In genomic region chr17:7881655-7882054, GRCh38 we compare ENCODE assay signal across 10 cellular contexts. TPM values are rescaled to one million over a fixed set of nuclear protein-coding genes. Genes with fewer than 3 reads are reported as not detected.
DNase-seq lines count a peak whose midpoint lies in the region; ATAC-seq, FAIRE-seq and TF ChIP-seq lines count a peak whose summit lies in the region.
"Had no signal": no experiment of that assay in that cellular context is flagged by ENCODE, and none has a peak within 500 bp of the region (broad histone marks: within the 10 kb centered on the region; RNA-seq: fewer than 3 reads in every experiment).

No MANE protein-coding gene starts in this region.

- 50 to 81% (median 65%) methylated on average over 3 of the region's 3 CpGs for WGBS in small intestine, 3 donors

- H3K36me3 ChIP-seq in small intestine (ENCODE audit: control insufficient read depth in 2 of 2, insufficient read depth in 2 of 2, low read length in 2 of 2): peaks cover 0 to 4% of the 10 kb centered on the region in 2 donors
- H3K36me3 ChIP-seq: thoracic aorta had no signal

- no peaks in the 10 kb centered on the region for H3K27me3 Mint-ChIP-seq in activated CD4-positive, alpha-beta T cell treated with anti-CD3 and anti-CD28 coated beads for 36 hours

- CTCF ChIA-PET in activated CD4-positive, alpha-beta T cell treated with anti-CD3 and anti-CD28 coated beads for 36 hours (lab: Charles Lee): no interaction called here

- POLR2A ChIA-PET in activated CD4-positive, alpha-beta T cell treated with anti-CD3 and anti-CD28 coated beads for 36 hours (lab: Charles Lee): no interaction called here

- no peak overlapping the region for H3K27ac Mint-ChIP-seq in activated CD4-positive, alpha-beta T cell treated with anti-CD3 and anti-CD28 coated beads for 36 hours
- H3K27ac Mint-ChIP-seq: T-helper 2 cell treated with Interferon-gamma antibody and Interleukin-4, amounts not matched to agents 5 μg/mL and 100 μg/mL, for 36 hours had no signal

- DNase-seq in activated CD4-positive, alpha-beta T cell treated with anti-CD3 and anti-CD28 coated beads for 36 hours: peak; percentile 16
- no peak for DNase-seq in activated CD4-positive, alpha-beta T cell treated with anti-CD3 and anti-CD28 coated beads for 1 hour
- DNase-seq in NCI-H82 treated with DMSO at 0.1 percent for 48 hours (lab: John Stamatoyannopoulos, UW; ENCODE audit: unreplicated experiment) (peak; percentile 88), dorsolateral prefrontal cortex (peak in 5 of 10 donors; percentile 17 to 92 (median 57)), ureter (ENCODE audit: low spot score) (peak; percentile 43), iPS-NIHi7 (ENCODE audit: extremely low spot score) (no peak), small intestine (no peak), GM20000 (ENCODE audit: low spot score) (no peak)

- H3K4me3 ChIP-seq in dorsolateral prefrontal cortex (peak overlapping the region in 10 of 59 donors; percentile 0 to 24 (median 18)), small intestine (ENCODE audit: low read depth in 1 of 2, low read length in 2 of 2) (no peak overlapping the region)
- H3K4me3 ChIP-seq: thoracic aorta had no signal

- no peak for TF ChIP-seq CTCF in dorsolateral prefrontal cortex (IDR thresholded peaks at IDR 0.05 in 54 of 56, conservative IDR thresholded peaks at IDR 0.05 in 2 of 56; ENCODE audit: low read depth in 1 of 56, partially characterized antibody in 56 of 56)
- no peak for TF ChIP-seq CTCF in GM20000 (IDR thresholded peaks at IDR 0.05; ENCODE audit: extremely low read depth, missing control alignments)

- H3K9me3 Mint-ChIP-seq in activated CD4-positive, alpha-beta T cell treated with anti-CD3 and anti-CD28 coated beads for 36 hours (ENCODE audit: low read depth): no peaks in the 10 kb centered on the region
- H3K9me3 Mint-ChIP-seq: T-helper 2 cell treated with Interferon-gamma antibody and Interleukin-4, amounts not matched to agents 5 μg/mL and 100 μg/mL, for 36 hours had no signal

- H3K36me3 Mint-ChIP-seq in activated CD4-positive, alpha-beta T cell treated with anti-CD3 and anti-CD28 coated beads for 36 hours (ENCODE audit: low read depth): peaks cover 10% of the 10 kb centered on the region

- ATAC-seq in activated CD4-positive, alpha-beta T cell treated with anti-CD3 and anti-CD28 coated beads for 36 hours: no peak

- no peak for FAIRE-seq in small intestine (lab: Jason Lieb, UNC)

- intact Hi-C loops in activated CD4-positive, alpha-beta T cell treated with anti-CD3 and anti-CD28 coated beads for 36 hours (cut with DNase I, micrococcal nuclease): loop anchor here in 1 of 2 experiments (5.0 kb wide), 1 partner anchor 236 kb away; the partner anchor contains the start of gene ALOXE3
- intact Hi-C loops in dorsolateral prefrontal cortex (cut with DNase I): no loop called here

- H3K27me3 ChIP-seq in dorsolateral prefrontal cortex (no peaks in the 10 kb centered on the region), small intestine (ENCODE audit: control insufficient read depth in 2 of 2, insufficient read depth in 2 of 2, low read length in 2 of 2) (no peaks in the 10 kb centered on the region)

- H3K4me3 Mint-ChIP-seq in activated CD4-positive, alpha-beta T cell treated with anti-CD3 and anti-CD28 coated beads for 36 hours: no peak overlapping the region
- H3K4me3 Mint-ChIP-seq: T-helper 2 cell treated with Interferon-gamma antibody and Interleukin-4, amounts not matched to agents 5 μg/mL and 100 μg/mL, for 36 hours had no signal

- H3K4me1 ChIP-seq in small intestine (ENCODE audit: control insufficient read depth in 2 of 2, insufficient read depth in 1 of 2, low read depth in 1 of 2, low read length in 1 of 2): peaks cover 2 to 4% of the 10 kb centered on the region in 2 donors

- H3K9me3 ChIP-seq in small intestine (ENCODE audit: control insufficient read depth, low read depth): no peaks in the 10 kb centered on the region
- H3K9me3 ChIP-seq: thoracic aorta had no signal

- H3K4me1 Mint-ChIP-seq in activated CD4-positive, alpha-beta T cell treated with anti-CD3 and anti-CD28 coated beads for 36 hours: peaks cover 1% of the 10 kb centered on the region

- H3K27ac ChIP-seq in dorsolateral prefrontal cortex: peak overlapping the region in 48 of 59 donors; percentile 5 to 93 (median 64)
- peak overlapping the region in 1 of 2 donors; percentile 41 for H3K27ac ChIP-seq in small intestine (ENCODE audit: low read depth in 1 of 2, low read length in 1 of 2)
- H3K27ac ChIP-seq: thoracic aorta had no signal

RNA-seq across cellular contexts. Expression of gene CHD3, which starts 6.9 kb away (rescaled TPM):
- total RNA-seq in activated CD4-positive, alpha-beta T cell treated with anti-CD3 and anti-CD28 coated beads for 36 hours: 100 to 1,000 TPM; 145 to 161 TPM
- total RNA-seq in dorsolateral prefrontal cortex (100 to 1,000 TPM in 92 of 120 experiments, 10 to 100 TPM in 28; 45.9 to 168 (median 112) TPM), ureter (225 TPM)
- 10 to 100 TPM; 23.7 to 60.4 (median 25.7) TPM for polyA plus RNA-seq in small intestine

RNA-seq across cellular contexts. Expression of gene CYB5D1, which starts 23.9 kb away (rescaled TPM):
- total RNA-seq in activated CD4-positive, alpha-beta T cell treated with anti-CD3 and anti-CD28 coated beads for 36 hours: 10 to 100 TPM; 12.5 to 12.6 TPM
- total RNA-seq in dorsolateral prefrontal cortex (10 to 100 TPM; 14.7 to 35.0 (median 23.8) TPM), ureter (15.7 TPM)
- 1 to 10 TPM; 4.9 to 7.9 (median 4.9) TPM for polyA plus RNA-seq in small intestine

RNA-seq across cellular contexts. Expression of gene NAA38, which starts 24.3 kb away (rescaled TPM):
- total RNA-seq in activated CD4-positive, alpha-beta T cell treated with anti-CD3 and anti-CD28 coated beads for 36 hours: 10 to 100 TPM; 64.7 to 79.8 TPM
- total RNA-seq in dorsolateral prefrontal cortex (100 to 1,000 TPM in 18 of 120 experiments, 10 to 100 TPM in 102; 46.8 to 127 (median 87.8) TPM), ureter (98.6 TPM)
- 100 to 1,000 TPM in 1 of 3 donors, 10 to 100 TPM in 2; 70.0 to 142 (median 76.7) TPM for polyA plus RNA-seq in small intestine

RNA-seq across cellular contexts. Expression of gene TMEM88, which starts 26.8 kb away (rescaled TPM):
- total RNA-seq in activated CD4-positive, alpha-beta T cell treated with anti-CD3 and anti-CD28 coated beads for 36 hours: 1 to 10 TPM; 3.5 to 5.6 TPM
- total RNA-seq in dorsolateral prefrontal cortex (10 to 100 TPM in 1 of 120 experiments, 1 to 10 TPM in 114, under 1 TPM in 4, not detected in 1; 0.69 to 10.3 (median 3.2) TPM), ureter (9.9 TPM)
- 10 to 100 TPM in 1 of 3 donors, 1 to 10 TPM in 2; 3.8 to 17.5 (median 8.9) TPM for polyA plus RNA-seq in small intestine

RNA-seq across cellular contexts. Expression of gene RNF227, which starts 34.4 kb away (rescaled TPM):
- total RNA-seq in activated CD4-positive, alpha-beta T cell treated with anti-CD3 and anti-CD28 coated beads for 36 hours: 1 to 10 TPM; 3.8 to 5.6 TPM
- total RNA-seq in dorsolateral prefrontal cortex: 10 to 100 TPM in 3 of 120 experiments, 1 to 10 TPM in 117; 3.8 to 10.7 (median 6.7) TPM
- 2.5 TPM for total RNA-seq in ureter
- polyA plus RNA-seq in small intestine: 1 to 10 TPM; 1.9 to 2.7 (median 2.2) TPM

Comparison
In these comparisons a context has a peak if more than half of its experiments do, and no peak if none do; other contexts are left out.
1. DNase-seq: peak in activated CD4-positive, alpha-beta T cell treated with anti-CD3 and anti-CD28 coated beads for 36 hours (single experiment), NCI-H82 treated with DMSO at 0.1 percent for 48 hours (single experiment) and ureter (single experiment); none in activated CD4-positive, alpha-beta T cell treated with anti-CD3 and anti-CD28 coated beads for 1 hour (single experiment), iPS-NIHi7 (single experiment), small intestine (single experiment) and GM20000 (single experiment).